ENCODE assay signal across 8 cellular contexts in the genomic region with DNA sequence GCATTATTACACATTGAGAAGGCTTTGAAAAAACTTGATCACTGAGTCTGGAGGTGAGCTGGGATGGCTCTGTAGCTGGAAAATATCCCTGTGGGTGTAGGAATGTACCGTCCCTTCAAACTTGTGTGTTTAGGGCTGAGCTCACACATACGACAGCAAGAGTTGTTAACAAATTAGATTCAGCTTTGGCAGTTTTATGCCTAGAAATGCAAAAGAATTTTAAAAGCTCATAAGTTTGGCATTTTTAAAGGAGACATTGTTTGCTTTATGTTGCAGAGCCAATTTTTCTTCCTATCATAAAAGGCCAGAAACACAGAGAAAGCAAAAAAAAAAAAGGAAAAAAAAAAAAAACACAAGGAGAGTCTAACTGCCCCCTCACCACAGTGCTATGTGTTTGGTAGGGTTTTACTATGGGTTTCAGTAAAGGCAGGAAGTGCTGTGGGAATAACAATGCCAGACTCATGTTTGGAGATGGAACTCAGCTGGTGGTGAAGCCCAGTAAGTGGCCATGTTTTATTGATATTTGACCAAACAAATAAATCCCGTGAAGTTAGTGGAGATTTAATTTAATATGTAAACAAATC.
DNase-seq lines count a peak whose midpoint lies in the region; FAIRE-seq and TF ChIP-seq lines count a peak whose summit lies in the region.
"Had no signal": no experiment of that assay in that cellular context is flagged by ENCODE, and none has a peak within 500 bp of the region (broad histone marks: within the 10 kb centered on the region; RNA-seq: fewer than 3 reads in every experiment).

No MANE protein-coding gene starts in this region.

- peaks cover 0 to 70% (median 63%) of the 10 kb centered on the region in 4 donors for H3K4me1 ChIP-seq in sigmoid colon

- H3K36me3 ChIP-seq in sigmoid colon: no peaks in the 10 kb centered on the region

- H3K4me3 ChIP-seq in sigmoid colon: no peak overlapping the region

- H3K9me3 ChIP-seq in sigmoid colon: no peaks in the 10 kb centered on the region

- peak overlapping the region in 3 of 4 donors; percentile 12 to 77 (median 54) for H3K27ac ChIP-seq in sigmoid colon

- TF ChIP-seq CTCF in sigmoid colon (IDR thresholded peaks at IDR 0.05): no peak

- no peaks in the 10 kb centered on the region for H3K27me3 ChIP-seq in sigmoid colon

- intact Hi-C loops in sigmoid colon (cut with DNase I): no loop called here

- no peak for TF ChIP-seq POLR2A in sigmoid colon (IDR thresholded peaks at IDR 0.05)

- DNase-seq in GM04504 (ENCODE audit: low read depth): peak; percentile 64
- peak; percentile 10 for DNase-seq in NCI-H69 (lab: John Stamatoyannopoulos, UW)
- DNase-seq in dermis microvascular lymphatic vessel endothelial cell (ENCODE audit: low read depth in 2 of 2): peak; percentile 33 to 34
- DNase-seq in sigmoid colon: no peak
- no peak for DNase-seq in GM19239 (ENCODE audit: insufficient read length, low spot score)
- DNase-seq in CD1c-positive myeloid dendritic cell (ENCODE audit: extremely low spot score): no peak
- DNase-seq in NCI-H1105 (lab: John Stamatoyannopoulos, UW): no peak
- DNase-seq: NCI-H1436 had no signal

- 44 to 53% methylated on average over 3 of the region's 3 CpGs for WGBS in sigmoid colon, 2 donors

- TF ChIP-seq EP300 in sigmoid colon (IDR thresholded peaks at IDR 0.05): peak in 1 of 4 donors; percentile 8

- FAIRE-seq in GM19239 (lab: Jason Lieb, UNC): no peak

Comparison
In these comparisons a context has a peak if more than half of its experiments do, and no peak if none do; other contexts are left out.
1. DNase-seq: peak in GM04504 (single experiment), NCI-H69 (single experiment) and dermis microvascular lymphatic vessel endothelial cell (2 of 2); none in sigmoid colon (single experiment), GM19239 (single experiment), CD1c-positive myeloid dendritic cell (single experiment) and NCI-H1105 (single experiment).